ENCODE assay signal across 31 cellular contexts in the genomic region with DNA sequence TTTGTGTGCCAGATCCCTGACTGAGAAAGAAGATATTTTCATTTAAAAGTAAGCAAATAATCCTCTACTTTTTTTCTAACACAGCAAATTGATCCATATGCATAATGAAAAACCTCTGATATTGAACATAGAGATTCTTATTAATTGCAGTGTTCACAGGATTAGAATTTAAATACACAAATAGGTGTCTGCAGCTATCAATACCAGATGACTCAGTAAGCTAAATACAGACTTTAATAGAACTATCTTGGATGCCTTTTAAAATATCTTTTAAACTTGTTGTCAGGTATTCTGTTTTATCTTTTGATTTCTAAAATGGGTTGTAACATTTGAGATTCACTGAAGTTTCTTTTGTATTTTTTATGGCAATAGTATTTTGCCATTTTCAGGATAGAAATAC.
"Had no signal": no experiment of that assay in that cellular context is flagged by ENCODE, and none has a peak within 500 bp of the region (broad histone marks: within the 10 kb centered on the region; RNA-seq: fewer than 3 reads in every experiment).

No MANE protein-coding gene starts in this region.

- H3K27me3 ChIP-seq: left lung, pancreas, stomach, testis, thyroid gland, upper lobe of right lung had no signal

- H3K4me3 ChIP-seq: left lung, lower lobe of right lung, pancreas, prostate gland, skin epidermis, stomach, testis, thyroid gland, upper lobe of right lung had no signal

- H3K4me1 Mint-ChIP-seq: neural crest cell had no signal

- ATAC-seq: left colon; left lung; lower lobe of right lung; natural killer cell treated with Interleukin-12 subunit alpha and Interleukin-12 subunit beta and Interleukin-15 and Interleukin-18, amount 100 ng/mL, for 72 hours; pancreas; right cardiac atrium; sciatic nerve; stimulated activated naive B cell treated with anti-CD40 and anti-IgM and Interleukin-4, amounts not matched to agents 10 μg/mL and 1 μg/mL and 100 μg/mL, for 72 hours; stimulated activated naive CD8-positive, alpha-beta T cell treated with anti-CD3 and anti-CD28 coated beads, Interleukin-15, Interleukin-2, amounts not matched to agents 100 U/mL and 50 U/mL, for 24 hours; upper lobe of right lung had no signal

- FAIRE-seq: islet of Langerhans, kidney, pancreas, urothelium cell line had no signal

- H3K36me3 ChIP-seq: left lung, lower lobe of right lung, pancreas, prostate gland, stomach, thyroid gland, upper lobe of right lung had no signal

- H3K9me3 ChIP-seq: left lung, lower lobe of right lung, pancreas, prostate gland, stomach, testis, thyroid gland, upper lobe of right lung had no signal

- H3K27ac ChIP-seq: left lung, lower lobe of right lung, pancreas, prostate gland, skin epidermis, stomach, testis, thyroid gland, upper lobe of right lung had no signal

- H3K4me1 ChIP-seq: lower lobe of right lung, prostate gland, thyroid gland had no signal

- H3K36me3 Mint-ChIP-seq: immature natural killer cell had no signal

- H3K4me3 Mint-ChIP-seq: natural killer cell treated with Interleukin-12 subunit alpha and Interleukin-12 subunit beta and Interleukin-15 and Interleukin-18, amount 100 ng/mL, for 72 hours; neural crest cell; stimulated activated naive B cell treated with anti-CD40 and anti-IgM and Interleukin-4, amounts not matched to agents 10 μg/mL and 1 μg/mL and 100 μg/mL, for 72 hours had no signal

- H3K27me3 Mint-ChIP-seq: natural killer cell treated with Interleukin-12 subunit alpha and Interleukin-12 subunit beta and Interleukin-15 and Interleukin-18, amount 100 ng/mL, for 72 hours; stimulated activated naive B cell treated with anti-CD40 and anti-IgM and Interleukin-4, amounts not matched to agents 10 μg/mL and 1 μg/mL and 100 μg/mL, for 72 hours had no signal

- H3K27ac Mint-ChIP-seq: natural killer cell treated with Interleukin-12 subunit alpha and Interleukin-12 subunit beta and Interleukin-15 and Interleukin-18, amount 100 ng/mL, for 72 hours; stimulated activated naive B cell treated with anti-CD40 and anti-IgM and Interleukin-4, amounts not matched to agents 10 μg/mL and 1 μg/mL and 100 μg/mL, for 72 hours had no signal

- DNase-seq: hypothalamus; immature natural killer cell; kidney; left colon; left lung; lower lobe of right lung; mammary epithelial cell; mesenchymal stem cell; nucleus accumbens; pancreas; posterior cingulate gyrus; retina; right cardiac atrium; stimulated activated CD4-positive, alpha-beta T cell treated with anti-CD3 and anti-CD28 coated beads, Interleukin-12 subunit alpha, Interleukin-12 subunit beta, amount 100 ng/mL, for 4 hours; stimulated activated CD4-positive, alpha-beta T cell treated with anti-CD3 and anti-CD28 coated beads, Interleukin-15, amount 100 ng/mL, for 24 hours; stimulated activated CD4-positive, alpha-beta T cell treated with anti-CD3 and anti-CD28 coated beads, Interleukin-2, amount 100 ng/mL, for 24 hours; stimulated activated CD4-positive, alpha-beta T cell treated with anti-CD3 and anti-CD28 coated beads, Interleukin-4, amount 100 ng/mL, for 1 hour; stimulated activated naive B cell treated with anti-CD40 and anti-IgM and Interleukin-4, amounts not matched to agents 10 μg/mL and 1 μg/mL and 100 μg/mL, for 72 hours; stimulated activated naive CD8-positive, alpha-beta T cell treated with anti-CD3 and anti-CD28 coated beads, Interleukin-15, Interleukin-2, amounts not matched to agents 100 U/mL and 50 U/mL, for 24 hours; stomach; testis; thyroid gland; trophoblast cell; upper lobe of right lung had no signal

- H3K9me3 Mint-ChIP-seq: natural killer cell treated with Interleukin-12 subunit alpha and Interleukin-12 subunit beta and Interleukin-15 and Interleukin-18, amount 100 ng/mL, for 72 hours had no signal
